Comparison of ENCODE assay signal across 6 cellular contexts in the genomic region with DNA sequence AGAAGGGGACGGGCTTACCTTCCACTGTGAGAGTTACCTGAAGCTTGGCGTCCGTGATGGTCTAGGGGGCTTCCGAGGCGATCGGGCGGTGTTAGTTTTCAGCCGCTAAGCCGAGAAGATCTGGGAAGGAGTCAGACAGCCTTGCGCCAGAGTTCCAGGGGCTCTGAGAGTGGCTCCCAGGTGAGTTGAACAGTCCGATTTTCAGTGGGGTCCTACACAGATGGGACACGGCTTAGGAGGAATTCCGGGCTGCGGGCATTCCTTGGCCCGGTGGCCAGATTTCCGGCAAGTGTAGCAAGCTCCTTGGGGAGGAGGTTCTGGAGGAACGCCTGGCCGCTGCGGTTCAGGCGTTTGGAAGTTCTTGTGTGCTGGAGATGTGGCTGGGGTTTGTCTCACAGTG.
DNase-seq lines count a peak whose midpoint lies in the region; TF ChIP-seq lines count a peak whose summit lies in the region.
"Not testable (repeated sequence)": the region's sequence is repeated elsewhere in the genome, so short reads cannot be mapped to it uniquely, and the experiment has no call there.

No MANE protein-coding gene starts in this region.

- not testable (repeated sequence) for DNase-seq in H7; iPS DF 6.9 (ENCODE audit: low read depth, low spot score)
- DNase-seq in endodermal cell (peak; percentile 66), mesendoderm (peak; percentile 48)

- H4K5ac ChIP-seq in mesendoderm (ENCODE audit: low read length) = not testable (repeated sequence)

- H3K36me3 Mint-ChIP-seq in endodermal cell (ENCODE audit: low read depth) = not testable (repeated sequence)

- not testable (repeated sequence) for H2AK5ac ChIP-seq in mesendoderm (ENCODE audit: low read length)

- H3K56ac ChIP-seq in mesendoderm (ENCODE audit: low read length) = peak overlapping the region; percentile 89

- H3K9ac ChIP-seq in HUES64 (ENCODE audit: low read depth, low read length) = peak overlapping the region; percentile 89
- peak overlapping the region; percentile 63 for H3K9ac ChIP-seq in endodermal cell (ENCODE audit: extremely low read depth, low read length, poor library complexity, severe bottlenecking)
- H3K9ac ChIP-seq in mesendoderm (ENCODE audit: low read length) = peak overlapping the region; percentile 74

- H3K18ac ChIP-seq in mesendoderm (ENCODE audit: low read length) = peak overlapping the region; percentile 86

- peak overlapping the region; percentile 89; the same call in 1 of the 2 replicates for H3K27ac ChIP-seq in HUES64 (ENCODE audit: low read depth, low read length)
- H3K27ac ChIP-seq in endodermal cell (ENCODE audit: low read depth, low read length); iPS DF 6.9 (ENCODE audit: low read length); mesendoderm (ENCODE audit: low read depth, low read length): not testable (repeated sequence)

- H3K4me3 ChIP-seq in H7 (ENCODE audit: insufficient read depth, low read depth, low read length) (peak overlapping the region; percentile 63), HUES64 (ENCODE audit: low read length) (peak overlapping the region; percentile 76), endodermal cell (ENCODE audit: low read length) (peak overlapping the region; percentile 80), iPS DF 6.9 (ENCODE audit: low read length) (peak overlapping the region; percentile 45; the same call in 1 of the 2 replicates), iPS-18c (ENCODE audit: insufficient read depth, low read depth, low read length) (peak overlapping the region; percentile 71), mesendoderm (ENCODE audit: low read length) (peak overlapping the region; percentile 58)

- not testable (repeated sequence) for H2BK120ac ChIP-seq in mesendoderm (ENCODE audit: low read depth, low read length)

- H3K4me3 Mint-ChIP-seq in endodermal cell = peak overlapping the region; percentile 94

- H3K4me1 ChIP-seq in HUES64 (ENCODE audit: insufficient read depth, low read length) = peaks cover 44% of the 10 kb centered on the region
- not testable (repeated sequence) for H3K4me1 ChIP-seq in endodermal cell (ENCODE audit: control insufficient read depth, insufficient read depth, low read length); iPS DF 6.9 (ENCODE audit: control insufficient read depth, insufficient read depth, low read length); mesendoderm (ENCODE audit: control insufficient read depth, low read depth, low read length)

- H3K9me3 ChIP-seq in HUES64 (ENCODE audit: insufficient read depth, low read depth, low read length); endodermal cell (ENCODE audit: control insufficient read depth, low read length); iPS DF 6.9 (ENCODE audit: control insufficient read depth, insufficient read depth, low read length); iPS-18c (ENCODE audit: control insufficient read depth, insufficient read depth, low read length): not testable (repeated sequence)

- H3K23ac ChIP-seq in mesendoderm (ENCODE audit: low read length) = not testable (repeated sequence)

- H3K36me3 ChIP-seq in H7 (replicated peaks; ENCODE audit: control insufficient read depth, insufficient read depth, low read length); endodermal cell (ENCODE audit: control insufficient read depth, insufficient read depth, low read length); iPS DF 6.9 (ENCODE audit: control insufficient read depth, insufficient read depth, low read length); mesendoderm (ENCODE audit: control insufficient read depth, insufficient read depth, low read length): not testable (repeated sequence)
- peaks cover 24% of the 10 kb centered on the region for H3K36me3 ChIP-seq in HUES64 (ENCODE audit: insufficient read depth, low read length)

- H2BK15ac ChIP-seq in mesendoderm (replicated peaks; ENCODE audit: low read depth) = not testable (repeated sequence)

- H3K27me3 Mint-ChIP-seq in endodermal cell (ENCODE audit: insufficient read depth) = not testable (repeated sequence)

- not testable (repeated sequence) for TF ChIP-seq CTCF in endodermal cell (conservative IDR thresholded peaks at IDR 0.05)

- H3K4me1 Mint-ChIP-seq in endodermal cell = peaks cover 62% of the 10 kb centered on the region

- H3K79me1 ChIP-seq in mesendoderm (ENCODE audit: low read length) = not testable (repeated sequence)

- not testable (repeated sequence) for H3K4me2 ChIP-seq in mesendoderm (ENCODE audit: low read length)

- H4K8ac ChIP-seq in mesendoderm (ENCODE audit: low read depth, low read length) = not testable (repeated sequence)

- H3K79me2 ChIP-seq in mesendoderm (ENCODE audit: control insufficient read depth, insufficient read depth, low read length) = peaks cover 23% of the 10 kb centered on the region

- H3K27me3 ChIP-seq in H7 (ENCODE audit: control insufficient read depth, insufficient read depth, low read length); HUES64 (ENCODE audit: insufficient read depth, low read length); endodermal cell (ENCODE audit: control insufficient read depth, insufficient read depth, low read length, poor library complexity, severe bottlenecking); iPS DF 6.9 (ENCODE audit: control insufficient read depth, insufficient read depth, low read length); mesendoderm (ENCODE audit: insufficient read depth, low read length, poor library complexity): not testable (repeated sequence)

- not testable (repeated sequence) for H3K9me3 Mint-ChIP-seq in endodermal cell

- not testable (repeated sequence) for H2BK5ac ChIP-seq in mesendoderm (ENCODE audit: low read length)

- WGBS in HUES64 = 5% methylated on average over 16 of the region's 20 CpGs
- 22 to 27% methylated on average over 10 to 16 of the region's 20 CpGs for WGBS in endodermal cell (ENCODE audit: insufficient coverage in 1 of 2, insufficient read length in 1 of 2), 2 experiments
- WGBS in iPS DF 6.9 (ENCODE audit: insufficient coverage, insufficient read length) = no CpG with 5 or more reads among the region's 20 CpGs
- WGBS in mesendoderm (ENCODE audit: extremely low coverage, insufficient coverage, low lambda C conversion rate) = no CpG with 5 or more reads among the region's 20 CpGs

- peak overlapping the region; percentile 99 for H3K27ac Mint-ChIP-seq in endodermal cell

- H3K4ac ChIP-seq in mesendoderm (ENCODE audit: low read depth, low read length) = peak overlapping the region; percentile 20
